17 cellular contexts compared by ENCODE assay signal in genomic region chr11:113979427-113979826, GRCh38. TPM values are rescaled to one million over a fixed set of nuclear protein-coding genes. Genes with fewer than 3 reads are reported as not detected.
DNase-seq lines count a peak whose midpoint lies in the region; ATAC-seq and TF ChIP-seq lines count a peak whose summit lies in the region.
"Had no signal": no experiment of that assay in that cellular context is flagged by ENCODE, and none has a peak within 500 bp of the region (broad histone marks: within the 10 kb centered on the region; RNA-seq: fewer than 3 reads in every experiment).

No MANE protein-coding gene starts in this region.

- no peak for TF ChIP-seq CTCF in HEK293 (tag by site-specific recombination; IDR thresholded peaks at IDR 0.05)
- no peak for TF ChIP-seq CTCF in foreskin keratinocyte (conservative IDR thresholded peaks at IDR 0.05)

- H3K27ac ChIP-seq in HEK293 (ENCODE audit: extremely low read depth, low read depth, low read length) (no peak overlapping the region), foreskin keratinocyte (no peak overlapping the region)
- H3K27ac ChIP-seq: A549, GM23248, HL-60 had no signal

- H3K9me3 Mint-ChIP-seq in naive B cell = no peaks in the 10 kb centered on the region
- H3K9me3 Mint-ChIP-seq: CD14-positive monocyte; CD8-positive, alpha-beta memory T cell; HFFc6 had no signal

- peak overlapping the region in 5 of 8 donors; percentile 8 to 74 (median 37) for H3K4me3 Mint-ChIP-seq in naive B cell
- H3K4me3 Mint-ChIP-seq: CD14-positive monocyte; CD8-positive, alpha-beta memory T cell; HFFc6 had no signal

- H3K9me3 ChIP-seq in HEK293 (ENCODE audit: control insufficient read depth, insufficient read depth, low read depth, low read length) = no peaks in the 10 kb centered on the region
- H3K9me3 ChIP-seq: A549, Caco-2 had no signal

- DNase-seq in NCI-H1092 treated with DMSO at 0.1 percent for 48 hours (lab: John Stamatoyannopoulos, UW) = peak; percentile 34
- peak; percentile 5 for DNase-seq in fibroblast of gingiva (ENCODE audit: low read depth)
- DNase-seq in naive B cell = no peak
- DNase-seq in foreskin keratinocyte = no peak
- DNase-seq in H7 = no peak
- DNase-seq: Caco-2; CD8-positive, alpha-beta memory T cell; DND-41; GM23248; HFFc6 had no signal

- no peaks in the 10 kb centered on the region; the same call in 1 of the 2 replicates for H3K4me1 ChIP-seq in HEK293 (ENCODE audit: control insufficient read depth, insufficient read depth, low read length)
- H3K4me1 ChIP-seq in foreskin keratinocyte = no peaks in the 10 kb centered on the region
- H3K4me1 ChIP-seq: A549, Caco-2 had no signal

- CTCF ChIA-PET in HEK293 (lab: Yijun Ruan, JAX) = interaction anchor here (0.7 kb wide), 1 partner anchor 282 kb away, joined by 3 read pairs; no protein-coding TSS in a partner anchor

- ATAC-seq in naive B cell (ENCODE audit: low read depth in 2 of 2) (no peak), foreskin keratinocyte (no peak), GM21423 (IDR thresholded peaks at IDR 0.05; ENCODE audit: unreplicated experiment) (no peak)
- ATAC-seq: A549 had no signal

- peaks cover 0 to 9% (median 0%) of the 10 kb centered on the region in 3 donors for H3K27me3 Mint-ChIP-seq in naive B cell

- H3K4me1 Mint-ChIP-seq in naive B cell = peaks cover 51 to 70% (median 70%) of the 10 kb centered on the region in 3 donors
- H3K4me1 Mint-ChIP-seq: CD8-positive, alpha-beta memory T cell had no signal

- H3K27me3 ChIP-seq in foreskin keratinocyte = no peaks in the 10 kb centered on the region
- H3K27me3 ChIP-seq in H7 (ENCODE audit: control insufficient read depth, insufficient read depth, low read length) = peaks cover 2% of the 10 kb centered on the region; the same call in 1 of the 2 replicates

- POLR2A ChIA-PET in HEK293 (lab: Yijun Ruan, JAX) = interaction anchor here (0.5 kb wide), 1 partner anchor 105 kb away, joined by 4 read pairs; no protein-coding TSS in a partner anchor

- H3K36me3 ChIP-seq in HEK293 (ENCODE audit: control insufficient read depth in 2 of 2, insufficient read depth in 1 of 2, low read length in 2 of 2) (no peaks in the 10 kb centered on the region), H7 (replicated peaks; ENCODE audit: control insufficient read depth, insufficient read depth, low read length) (no peaks in the 10 kb centered on the region; the same call in 1 of the 2 replicates)

- H3K36me3 Mint-ChIP-seq in naive B cell = no peaks in the 10 kb centered on the region
- H3K36me3 Mint-ChIP-seq: CD14-positive monocyte; CD8-positive, alpha-beta memory T cell had no signal

- H3K27ac Mint-ChIP-seq in naive B cell = peak overlapping the region; percentile 30 to 99 (median 94)
- H3K27ac Mint-ChIP-seq: HFFc6 had no signal

- H3K4me3 ChIP-seq in HEK293 (ENCODE audit: low read depth, low read length) (no peak overlapping the region), H7 (ENCODE audit: insufficient read depth, low read depth, low read length) (no peak overlapping the region)
- H3K4me3 ChIP-seq: A549, GM23248 had no signal

TF ChIP-seq in HEK293, 187 proteins besides CTCF, POLR2A, EP300 and RAD21:
- TF ChIP-seq, protein P1, sequence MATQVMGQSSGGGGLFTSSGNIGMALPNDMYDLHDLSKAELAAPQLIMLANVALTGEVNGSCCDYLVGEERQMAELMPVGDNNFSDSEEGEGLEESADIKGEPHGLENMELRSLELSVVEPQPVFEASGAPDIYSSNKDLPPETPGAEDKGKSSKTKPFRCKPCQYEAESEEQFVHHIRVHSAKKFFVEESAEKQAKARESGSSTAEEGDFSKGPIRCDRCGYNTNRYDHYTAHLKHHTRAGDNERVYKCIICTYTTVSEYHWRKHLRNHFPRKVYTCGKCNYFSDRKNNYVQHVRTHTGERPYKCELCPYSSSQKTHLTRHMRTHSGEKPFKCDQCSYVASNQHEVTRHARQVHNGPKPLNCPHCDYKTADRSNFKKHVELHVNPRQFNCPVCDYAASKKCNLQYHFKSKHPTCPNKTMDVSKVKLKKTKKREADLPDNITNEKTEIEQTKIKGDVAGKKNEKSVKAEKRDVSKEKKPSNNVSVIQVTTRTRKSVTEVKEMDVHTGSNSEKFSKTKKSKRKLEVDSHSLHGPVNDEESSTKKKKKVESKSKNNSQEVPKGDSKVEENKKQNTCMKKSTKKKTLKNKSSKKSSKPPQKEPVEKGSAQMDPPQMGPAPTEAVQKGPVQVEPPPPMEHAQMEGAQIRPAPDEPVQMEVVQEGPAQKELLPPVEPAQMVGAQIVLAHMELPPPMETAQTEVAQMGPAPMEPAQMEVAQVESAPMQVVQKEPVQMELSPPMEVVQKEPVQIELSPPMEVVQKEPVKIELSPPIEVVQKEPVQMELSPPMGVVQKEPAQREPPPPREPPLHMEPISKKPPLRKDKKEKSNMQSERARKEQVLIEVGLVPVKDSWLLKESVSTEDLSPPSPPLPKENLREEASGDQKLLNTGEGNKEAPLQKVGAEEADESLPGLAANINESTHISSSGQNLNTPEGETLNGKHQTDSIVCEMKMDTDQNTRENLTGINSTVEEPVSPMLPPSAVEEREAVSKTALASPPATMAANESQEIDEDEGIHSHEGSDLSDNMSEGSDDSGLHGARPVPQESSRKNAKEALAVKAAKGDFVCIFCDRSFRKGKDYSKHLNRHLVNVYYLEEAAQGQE (tag by site-specific recombination; IDR thresholded peaks at IDR 0.05) = peak; percentile 51; the same call in 1 of the 2 replicates
- no peak for TF ChIP-seq ZNF202 (tag by site-specific recombination; IDR thresholded peaks at IDR 0.05; ENCODE audit: borderline replicate concordance)
- no peak for TF ChIP-seq MYNN (tag by site-specific recombination; IDR thresholded peaks at IDR 0.05; ENCODE audit: borderline replicate concordance)
- no peak for TF ChIP-seq ZBTB8A (tag by site-specific recombination; IDR thresholded peaks at IDR 0.05)
TF ChIP-seq in HEK293: peak in this region for 1.

RNA-seq across cellular contexts. Expression of gene HTR3A, which starts 4.5 kb away (rescaled TPM):
- polyA plus RNA-seq in naive B cell (ENCODE audit: low read depth in 6 of 6) (10 to 100 TPM in 1 of 6 donors, 1 to 10 TPM in 5; 1.8 to 16.1 (median 4.4) TPM), foreskin keratinocyte (not detected in 2 replicates)
- total RNA-seq in foreskin keratinocyte = not detected in 2 replicates
- 2.0 and 5.4 TPM in 2 replicates for total RNA-seq in H7 (2014; rRNA removed; shearing (Covaris generic))
- total RNA-seq: Caco-2; CD8-positive, alpha-beta memory T cell; GM23248; HFFc6 had no signal
- polyA plus RNA-seq: A549; AG04450; BJ; CD14-positive monocyte; CD8-positive, alpha-beta memory T cell; GM23248 had no signal

Comparison
In these comparisons a context has a peak if more than half of its experiments do, and no peak if none do; other contexts are left out.
1. DNase-seq: peak in NCI-H1092 treated with DMSO at 0.1 percent for 48 hours (single experiment) and fibroblast of gingiva (single experiment); none in naive B cell (single experiment), foreskin keratinocyte (0 of 2) and H7 (single experiment).